2 cellular contexts compared by ENCODE assay signal in genomic region chr10:29588640-29589421, GRCh38.
TF ChIP-seq lines count a peak whose summit lies in the region.

No MANE protein-coding gene starts in this region.

TF ChIP-seq in HepG2, 621 proteins besides CTCF, POLR2A, EP300 and RAD21:
- TF ChIP-seq ZNF232 (CRISPR knock-in tag; IDR thresholded peaks at IDR 0.05; ENCODE audit: borderline replicate concordance), result peak; percentile 86
- no peak for TF ChIP-seq IRX3 (CRISPR knock-in tag; IDR thresholded peaks at IDR 0.05; ENCODE audit: borderline replicate concordance, low read depth)
TF ChIP-seq in HepG2: peak in this region for 1.

TF ChIP-seq in H1, 55 proteins besides CTCF, POLR2A, EP300 and RAD21:
- TF ChIP-seq, protein P1, sequence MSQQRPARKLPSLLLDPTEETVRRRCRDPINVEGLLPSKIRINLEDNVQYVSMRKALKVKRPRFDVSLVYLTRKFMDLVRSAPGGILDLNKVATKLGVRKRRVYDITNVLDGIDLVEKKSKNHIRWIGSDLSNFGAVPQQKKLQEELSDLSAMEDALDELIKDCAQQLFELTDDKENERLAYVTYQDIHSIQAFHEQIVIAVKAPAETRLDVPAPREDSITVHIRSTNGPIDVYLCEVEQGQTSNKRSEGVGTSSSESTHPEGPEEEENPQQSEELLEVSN (IDR thresholded peaks at IDR 0.05), result no peak
- TF ChIP-seq KDM4A (IDR thresholded peaks at IDR 0.05; ENCODE audit: low read depth, low read length, severe bottlenecking) (no peak), POLR2AphosphoS5 (IDR thresholded peaks at IDR 0.05; ENCODE audit: low read depth, low read length) (no peak), EGR1 (IDR thresholded peaks at IDR 0.05; ENCODE audit: borderline replicate concordance, low read depth, low read length) (no peak), BACH1 (IDR thresholded peaks at IDR 0.05; ENCODE audit: low read length) (no peak), RBBP5 (IDR thresholded peaks at IDR 0.05; ENCODE audit: borderline replicate concordance, low read depth, low read length) (no peak), SP2 (IDR thresholded peaks at IDR 0.05; ENCODE audit: low read length) (no peak), SUZ12 (IDR thresholded peaks at IDR 0.05; ENCODE audit: low read length) (no peak), KDM5A (IDR thresholded peaks at IDR 0.05; ENCODE audit: low read length) (no peak), KDM1A (IDR thresholded peaks at IDR 0.05; ENCODE audit: borderline replicate concordance, low read length) (no peak), CBX5 (IDR thresholded peaks at IDR 0.05; ENCODE audit: low read depth, low read length) (no peak), BRCA1 (IDR thresholded peaks at IDR 0.05; ENCODE audit: low read depth, low read length) (no peak)
